1 cellular context compared by ENCODE assay signal in genomic region chr5:180120221-180121101, GRCh38.
TF ChIP-seq lines count a peak whose summit lies in the region.

No MANE protein-coding gene starts in this region.

TF ChIP-seq in SK-N-SH, 30 proteins besides CTCF, POLR2A, EP300 and RAD21:
- TF ChIP-seq, protein P1, sequence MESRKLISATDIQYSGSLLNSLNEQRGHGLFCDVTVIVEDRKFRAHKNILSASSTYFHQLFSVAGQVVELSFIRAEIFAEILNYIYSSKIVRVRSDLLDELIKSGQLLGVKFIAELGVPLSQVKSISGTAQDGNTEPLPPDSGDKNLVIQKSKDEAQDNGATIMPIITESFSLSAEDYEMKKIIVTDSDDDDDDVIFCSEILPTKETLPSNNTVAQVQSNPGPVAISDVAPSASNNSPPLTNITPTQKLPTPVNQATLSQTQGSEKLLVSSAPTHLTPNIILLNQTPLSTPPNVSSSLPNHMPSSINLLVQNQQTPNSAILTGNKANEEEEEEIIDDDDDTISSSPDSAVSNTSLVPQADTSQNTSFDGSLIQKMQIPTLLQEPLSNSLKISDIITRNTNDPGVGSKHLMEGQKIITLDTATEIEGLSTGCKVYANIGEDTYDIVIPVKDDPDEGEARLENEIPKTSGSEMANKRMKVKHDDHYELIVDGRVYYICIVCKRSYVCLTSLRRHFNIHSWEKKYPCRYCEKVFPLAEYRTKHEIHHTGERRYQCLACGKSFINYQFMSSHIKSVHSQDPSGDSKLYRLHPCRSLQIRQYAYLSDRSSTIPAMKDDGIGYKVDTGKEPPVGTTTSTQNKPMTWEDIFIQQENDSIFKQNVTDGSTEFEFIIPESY (IDR thresholded peaks at IDR 0.05; ENCODE audit: borderline replicate concordance, low read depth), result no peak
- no peak for TF ChIP-seq RCOR1 (IDR thresholded peaks at IDR 0.05; ENCODE audit: low read length)
- TF ChIP-seq TEAD4 (IDR thresholded peaks at IDR 0.05; ENCODE audit: borderline replicate concordance, insufficient read depth), result no peak
- TF ChIP-seq EZH2phosphoT487 (IDR thresholded peaks at IDR 0.05; ENCODE audit: borderline replicate concordance, low read depth), result no peak
- TF ChIP-seq TAF1 (IDR thresholded peaks at IDR 0.05; ENCODE audit: borderline replicate concordance, low read depth, low read length), result no peak
- no peak for TF ChIP-seq RXRA (IDR thresholded peaks at IDR 0.05; ENCODE audit: borderline replicate concordance, low read depth)
- TF ChIP-seq USF1 (IDR thresholded peaks at IDR 0.05; ENCODE audit: borderline replicate concordance, low read depth), result no peak
- no peak for TF ChIP-seq YY1 (IDR thresholded peaks at IDR 0.05; ENCODE audit: low read depth)
- no peak for TF ChIP-seq GATA2 (CRISPR knock-in tag; IDR thresholded peaks at IDR 0.05)
- TF ChIP-seq GABPA (IDR thresholded peaks at IDR 0.05; ENCODE audit: low read depth), result no peak
- no peak for TF ChIP-seq NRF1 (IDR thresholded peaks at IDR 0.05; ENCODE audit: low read depth, low read length)
- TF ChIP-seq RFX5 (IDR thresholded peaks at IDR 0.05; ENCODE audit: low read length), result no peak
- no peak for TF ChIP-seq MAX (IDR thresholded peaks at IDR 0.05; ENCODE audit: low read depth)
- TF ChIP-seq USF2 (IDR thresholded peaks at IDR 0.05; ENCODE audit: borderline replicate concordance, low read depth, low read length), result no peak
- TF ChIP-seq NFIC (IDR thresholded peaks at IDR 0.05; ENCODE audit: borderline replicate concordance), result no peak
- TF ChIP-seq SMC3 (IDR thresholded peaks at IDR 0.05; ENCODE audit: low read depth, low read length), result no peak
